In the genomic region with DNA sequence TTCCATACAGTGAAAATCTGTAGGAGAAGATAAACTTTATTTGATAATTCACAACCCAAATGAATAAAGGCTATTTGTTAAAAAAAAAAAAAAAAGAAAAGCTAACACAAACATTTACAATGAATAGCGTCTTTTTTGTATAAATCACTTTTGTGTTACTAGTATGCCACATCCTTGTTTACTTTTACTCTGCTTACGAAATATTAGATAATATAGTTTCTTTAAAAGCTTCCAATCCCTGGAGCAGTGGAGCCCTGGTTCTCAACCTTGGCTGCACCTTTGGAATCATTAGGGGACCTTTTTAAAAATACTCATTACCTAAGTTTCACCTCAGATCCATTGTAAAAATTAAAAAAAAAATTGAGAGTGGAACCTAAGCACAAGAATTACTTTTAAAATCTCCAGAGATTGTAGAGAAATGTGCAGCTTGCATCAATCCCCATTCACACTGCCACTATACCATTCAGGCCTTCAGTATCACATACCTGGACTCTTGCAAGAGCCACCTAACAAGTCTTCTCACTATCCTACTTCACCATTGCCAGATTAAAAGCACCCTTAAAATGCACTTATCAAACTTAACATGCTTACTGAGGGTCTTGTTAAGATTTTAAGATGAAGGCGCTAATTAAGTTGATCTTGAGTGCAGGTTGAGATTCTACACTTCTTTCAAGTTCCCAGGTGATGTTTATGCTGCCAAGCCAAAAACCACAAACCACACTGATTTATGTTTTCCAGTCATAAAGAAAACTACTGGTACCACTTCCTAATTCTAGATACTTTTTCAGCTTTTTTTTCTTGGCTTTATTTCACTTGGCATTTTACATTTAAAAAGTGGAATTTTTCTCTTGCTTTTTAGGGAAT, we compare ENCODE assay signal across 12 cellular contexts. TPM values are rescaled to one million over a fixed set of nuclear protein-coding genes. Genes with fewer than 3 reads are reported as not detected.
DNase-seq lines count a peak whose midpoint lies in the region; ATAC-seq, FAIRE-seq and TF ChIP-seq lines count a peak whose summit lies in the region.
"Had no signal": no experiment of that assay in that cellular context is flagged by ENCODE, and none has a peak within 500 bp of the region (broad histone marks: within the 10 kb centered on the region; RNA-seq: fewer than 3 reads in every experiment).

No MANE protein-coding gene starts in this region.

- in situ Hi-C loops in HepG2 (cut with HindIII; ENCODE audit: extremely low pct_ligation_motif_present, low pct_unique_long_range_greater_than_20kb) = no loop called here

- H3K9me3 ChIP-seq in HepG2 (ENCODE audit: low read length) = no peaks in the 10 kb centered on the region
- no peaks in the 10 kb centered on the region for H3K9me3 ChIP-seq in right lobe of liver
- no peaks in the 10 kb centered on the region for H3K9me3 ChIP-seq in PC-9 (ENCODE audit: insufficient read depth, low read depth)
- H3K9me3 ChIP-seq in BE2C = no peaks in the 10 kb centered on the region
- no peaks in the 10 kb centered on the region for H3K9me3 ChIP-seq in upper lobe of left lung

- peak in 1 of 2 experiments; percentile 39; a peak in 1 of 4 replicates for TF ChIP-seq EP300 in HepG2 (IDR thresholded peaks at IDR 0.05; ENCODE audit: low read depth in 2 of 2, low read length in 2 of 2)
- no peak for TF ChIP-seq EP300 in HepG2 (CRISPR knock-in tag; IDR thresholded peaks at IDR 0.05; ENCODE audit: borderline replicate concordance)
- no peak for TF ChIP-seq EP300 in upper lobe of left lung (IDR thresholded peaks at IDR 0.05)

- 58% methylated on average over 3 of the region's 3 CpGs for WGBS in HepG2 (ENCODE audit: low lambda C conversion rate)
- WGBS in right lobe of liver (ENCODE audit: insufficient coverage, low coverage, low lambda C conversion rate, missing lambda C conversion rate) = 93% methylated on average over 3 of the region's 3 CpGs
- 46 to 54% methylated on average over 3 of the region's 3 CpGs for WGBS in upper lobe of left lung, 2 donors

- no peaks in the 10 kb centered on the region for H3K36me3 Mint-ChIP-seq in stimulated activated naive B cell treated with anti-CD40 and anti-IgM and Interleukin-4, amounts not matched to agents 10 μg/mL and 1 μg/mL and 100 μg/mL, for 72 hours
- H3K36me3 Mint-ChIP-seq: activated CD4-positive, alpha-beta memory T cell treated with anti-CD3 and anti-CD28 coated beads for 36 hours had no signal

- H3K4me1 ChIP-seq in HepG2 (ENCODE audit: insufficient read depth, low read length) (peaks cover 22% of the 10 kb centered on the region), right lobe of liver (peaks cover 0 to 6% (median 0%) of the 10 kb centered on the region in 4 donors), PC-9 (replicated peaks; ENCODE audit: insufficient read depth) (no peaks in the 10 kb centered on the region), BE2C (no peaks in the 10 kb centered on the region), upper lobe of left lung (peaks cover 0 to 7% (median 3%) of the 10 kb centered on the region in 4 donors)

- H3K4me2 ChIP-seq in HepG2 (ENCODE audit: low read depth, low read length) (no peak overlapping the region), PC-9 (no peak overlapping the region)

- H3K27ac ChIP-seq in HepG2 (ENCODE audit: extremely low read length, insufficient read depth, low read length) (no peak overlapping the region), right lobe of liver (no peak overlapping the region), PC-9 (no peak overlapping the region), upper lobe of left lung (no peak overlapping the region)

- no peaks in the 10 kb centered on the region for H3K79me2 ChIP-seq in HepG2 (ENCODE audit: insufficient read depth, low read length)
- H3K79me2 ChIP-seq in PC-9 (ENCODE audit: low read depth) = no peaks in the 10 kb centered on the region

- no peaks in the 10 kb centered on the region for H4K20me1 ChIP-seq in HepG2 (ENCODE audit: insufficient read depth, low read length)
- H4K20me1 ChIP-seq in PC-9 (ENCODE audit: insufficient read depth) = no peaks in the 10 kb centered on the region

- peaks cover 15% of the 10 kb centered on the region in 2 donors for H3K4me1 Mint-ChIP-seq in stimulated activated naive B cell treated with anti-CD40 and anti-IgM and Interleukin-4, amounts not matched to agents 10 μg/mL and 1 μg/mL and 100 μg/mL, for 72 hours

- DNase-seq in HepG2 (ENCODE audit: low spot score) (peak; percentile 46), right lobe of liver (no peak), LoVo (ENCODE audit: low spot score) (peak; percentile 8), PC-9 (no peak), BE2C (no peak), upper lobe of left lung (no peak)
- no peak for DNase-seq in stimulated activated naive B cell treated with anti-CD40 and anti-IgM and Interleukin-4, amounts not matched to agents 10 μg/mL and 1 μg/mL and 100 μg/mL, for 72 hours
- DNase-seq: activated CD4-positive, alpha-beta memory T cell treated with anti-CD3 and anti-CD28 coated beads for 36 hours; islet precursor cell; NCI-H510A had no signal

- BruUV-seq in HepG2 (replicated peaks; lab: Mats Ljungman, UMichigan) = no TSS peak
- no TSS peak for BruUV-seq in PC-9 (replicated peaks; lab: Mats Ljungman, UMichigan)

- no peak for TF ChIP-seq POLR2A in HepG2 (IDR thresholded peaks at IDR 0.05; ENCODE audit: insufficient read depth in 1 of 2, low read depth in 2 of 2, low read length in 2 of 2)
- TF ChIP-seq POLR2A in right lobe of liver (IDR thresholded peaks at IDR 0.05) = no peak
- no peak for TF ChIP-seq POLR2A in upper lobe of left lung (IDR thresholded peaks at IDR 0.05)

- CTCF ChIA-PET in HepG2 (lab: Yijun Ruan, JAX; ENCODE audit: low intra/inter-chr PET ratio, low total read pairs) = no interaction called here
- CTCF ChIA-PET in PC-9 (lab: Charles Lee) = no interaction called here

- no peak for TF ChIP-seq RAD21 in HepG2 (CRISPR knock-in tag; IDR thresholded peaks at IDR 0.05)

- intact Hi-C loops in HepG2 (cut with micrococcal nuclease; ENCODE audit: unreplicated experiment) (no loop called here), right lobe of liver (cut with DNase I) (no loop called here), PC-9 (cut with micrococcal nuclease; ENCODE audit: unreplicated experiment) (no loop called here)

- H3K9me2 ChIP-seq in PC-9 (ENCODE audit: insufficient read depth) = no peaks in the 10 kb centered on the region

- no peak for FAIRE-seq in HepG2 (lab: Jason Lieb, UNC)

- no peak overlapping the region for H3K9ac ChIP-seq in HepG2 (ENCODE audit: insufficient read depth, low read depth, low read length)

- H3K27ac Mint-ChIP-seq in stimulated activated naive B cell treated with anti-CD40 and anti-IgM and Interleukin-4, amounts not matched to agents 10 μg/mL and 1 μg/mL and 100 μg/mL, for 72 hours = peak overlapping the region; percentile 1
- H3K27ac Mint-ChIP-seq: activated CD4-positive, alpha-beta memory T cell treated with anti-CD3 and anti-CD28 coated beads for 36 hours; dendritic cell treated with granulocyte-macrophage colony-stimulating factor and Interleukin-4, amounts not matched to agents 40 ng/mL and 50 ng/mL, for 4 days had no signal

- H3K4me3 Mint-ChIP-seq in stimulated activated naive B cell treated with anti-CD40 and anti-IgM and Interleukin-4, amounts not matched to agents 10 μg/mL and 1 μg/mL and 100 μg/mL, for 72 hours = no peak overlapping the region
- H3K4me3 Mint-ChIP-seq: activated CD4-positive, alpha-beta memory T cell treated with anti-CD3 and anti-CD28 coated beads for 36 hours; dendritic cell treated with granulocyte-macrophage colony-stimulating factor and Interleukin-4, amounts not matched to agents 40 ng/mL and 50 ng/mL, for 4 days had no signal

- TF ChIP-seq CTCF in HepG2 (CRISPR knock-in tag; IDR thresholded peaks at IDR 0.05) (no peak), right lobe of liver (IDR thresholded peaks at IDR 0.05) (no peak), PC-9 (conservative IDR thresholded peaks at IDR 0.05) (no peak), BE2C (IDR thresholded peaks at IDR 0.05; ENCODE audit: low read depth, low read length) (no peak), upper lobe of left lung (IDR thresholded peaks at IDR 0.05) (no peak)

- H3K4me3 ChIP-seq in HepG2 (replicated peaks in 1 of 3; ENCODE audit: insufficient read depth in 1 of 3, low read depth in 2 of 3, low read length in 3 of 3) (no peak overlapping the region), right lobe of liver (no peak overlapping the region), PC-9 (no peak overlapping the region), BE2C (ENCODE audit: low read depth, low read length) (no peak overlapping the region), upper lobe of left lung (no peak overlapping the region)

- H3K36me3 ChIP-seq in HepG2 (replicated peaks in 1 of 2; ENCODE audit: control insufficient read depth in 1 of 2, insufficient read depth in 2 of 2, low read length in 2 of 2) = no peaks in the 10 kb centered on the region
- no peaks in the 10 kb centered on the region for H3K36me3 ChIP-seq in right lobe of liver
- no peaks in the 10 kb centered on the region for H3K36me3 ChIP-seq in PC-9 (ENCODE audit: low read depth)
- no peaks in the 10 kb centered on the region for H3K36me3 ChIP-seq in BE2C
- no peaks in the 10 kb centered on the region for H3K36me3 ChIP-seq in upper lobe of left lung

- no peaks in the 10 kb centered on the region for H3K27me3 Mint-ChIP-seq in stimulated activated naive B cell treated with anti-CD40 and anti-IgM and Interleukin-4, amounts not matched to agents 10 μg/mL and 1 μg/mL and 100 μg/mL, for 72 hours
- H3K27me3 Mint-ChIP-seq: activated CD4-positive, alpha-beta memory T cell treated with anti-CD3 and anti-CD28 coated beads for 36 hours; dendritic cell treated with granulocyte-macrophage colony-stimulating factor and Interleukin-4, amounts not matched to agents 40 ng/mL and 50 ng/mL, for 4 days had no signal

- peak; percentile 59; the same call in 2 of the 3 replicates for ATAC-seq in HepG2
- ATAC-seq in right lobe of liver = no peak
- ATAC-seq in HG02763 (IDR thresholded peaks at IDR 0.05; ENCODE audit: unreplicated experiment) = peak; percentile 93
- peak; percentile 94 to 96 for ATAC-seq in stimulated activated naive B cell treated with anti-CD40 and anti-IgM and Interleukin-4, amounts not matched to agents 10 μg/mL and 1 μg/mL and 100 μg/mL, for 72 hours (replicated peaks)
- ATAC-seq in upper lobe of left lung (ENCODE audit: low FRiP score in 2 of 2) = no peak

- H3F3A ChIP-seq in PC-9 (ENCODE audit: insufficient read depth, low read depth) = no peaks in the 10 kb centered on the region

- H3K9me3 Mint-ChIP-seq in stimulated activated naive B cell treated with anti-CD40 and anti-IgM and Interleukin-4, amounts not matched to agents 10 μg/mL and 1 μg/mL and 100 μg/mL, for 72 hours = no peaks in the 10 kb centered on the region
- H3K9me3 Mint-ChIP-seq: activated CD4-positive, alpha-beta memory T cell treated with anti-CD3 and anti-CD28 coated beads for 36 hours; dendritic cell treated with granulocyte-macrophage colony-stimulating factor and Interleukin-4, amounts not matched to agents 40 ng/mL and 50 ng/mL, for 4 days had no signal

- H2AFZ ChIP-seq in HepG2 (ENCODE audit: low read length) = no peak overlapping the region
- no peak overlapping the region for H2AFZ ChIP-seq in PC-9

- POLR2A ChIA-PET in HepG2 (lab: Yijun Ruan, JAX) (no interaction called here), PC-9 (lab: Charles Lee; ENCODE audit: unreplicated experiment) (no interaction called here)

- H3K27me3 ChIP-seq in HepG2 (ENCODE audit: control insufficient read depth in 1 of 2, insufficient read depth in 2 of 2, low read length in 2 of 2) (no peaks in the 10 kb centered on the region), right lobe of liver (no peaks in the 10 kb centered on the region), PC-9 (ENCODE audit: insufficient read depth, low read depth) (no peaks in the 10 kb centered on the region), BE2C (no peaks in the 10 kb centered on the region), upper lobe of left lung (no peaks in the 10 kb centered on the region)

RNA-seq across cellular contexts. Expression of gene ZC3H15, which starts 59.7 kb away (rescaled TPM):
- 168 and 286 TPM in 2 replicates for total RNA-seq in HepG2 (2016; rRNA removed; fragmentation: Illumina TruSeq; extraction: Trizol)
- total RNA-seq in HepG2 (2016; cell fraction: cytosol; rRNA removed; fragmentation: Illumina TruSeq; extraction: Trizol; ENCODE audit: low read depth) = 39.3 and 41.4 TPM in 2 replicates
- 174 and 286 TPM in 2 replicates for total RNA-seq in HepG2 (2016; cell fraction: insoluble cytoplasmic fraction; rRNA removed; fragmentation: Illumina TruSeq; extraction: Trizol)
- 84.8 and 91.5 TPM in 2 replicates for total RNA-seq in HepG2 (2016; cell fraction: membrane; rRNA removed; fragmentation: Illumina TruSeq; extraction: Trizol)
- total RNA-seq in HepG2 (2016; cell fraction: nucleus; rRNA removed; fragmentation: Illumina TruSeq; extraction: Trizol) = 113 and 129 TPM in 2 replicates
- 52.4 and 84.6 TPM in 2 replicates for polyA plus RNA-seq in HepG2 (2011; rRNA removed)
- polyA plus RNA-seq in HepG2 (2011; cell fraction: cytosol; rRNA removed) = 36.7 and 43.7 TPM in 2 replicates
- 37.4 and 45.3 TPM in 2 replicates for polyA plus RNA-seq in HepG2 (2011; cell fraction: nucleus; rRNA removed)
- polyA plus RNA-seq in HepG2 (2012) = 101 and 115 TPM in 2 replicates
- 19.6 and 19.9 TPM in 2 replicates for polyA plus RNA-seq in HepG2 (2016; cell fraction: cytosol; fragmentation: Illumina TruSeq; extraction: Trizol; ENCODE audit: low read depth)
- polyA plus RNA-seq in HepG2 (2016; cell fraction: insoluble cytoplasmic fraction; fragmentation: Illumina TruSeq; extraction: Trizol; ENCODE audit: low read depth) = 271 and 305 TPM in 2 replicates
- polyA plus RNA-seq in HepG2 (2016; cell fraction: membrane; fragmentation: Illumina TruSeq; extraction: Trizol; ENCODE audit: low read depth) = 50.1 and 56.6 TPM in 2 replicates
- 191 and 195 TPM in 2 replicates for polyA plus RNA-seq in HepG2 (2016; cell fraction: nucleus; fragmentation: Illumina TruSeq; extraction: Trizol; ENCODE audit: insufficient read depth, low read depth)
- 7.5 and 12.5 TPM in 2 replicates for polyA minus RNA-seq in HepG2 (2011; rRNA and poly(A)+ RNA removed; ENCODE audit: low replicate concordance)
- 40.4 and 47.8 TPM in 2 replicates for polyA minus RNA-seq in HepG2 (2011; cell fraction: cytosol; rRNA and poly(A)+ RNA removed)
- polyA minus RNA-seq in HepG2 (2011; cell fraction: nucleus; rRNA and poly(A)+ RNA removed) = 119 and 132 TPM in 2 replicates
- 10 to 100 TPM; 20.7 to 41.2 (median 30.5) TPM for total RNA-seq in right lobe of liver
- 35.2 and 42.5 TPM in 2 replicates for total RNA-seq in PC-9 (2021)
- 52.2 TPM for polyA plus RNA-seq in BE2C (2012; ENCODE audit: insufficient read depth, insufficient read length, low read depth)
- total RNA-seq in upper lobe of left lung = 10 to 100 TPM; 30.2 to 79.6 (median 45.1) TPM

Comparison
In these comparisons a context has a peak if more than half of its experiments do, and no peak if none do; other contexts are left out.
1. ATAC-seq: peak in HepG2 (single experiment), HG02763 (single experiment) and stimulated activated naive B cell treated with anti-CD40 and anti-IgM and Interleukin-4, amounts not matched to agents 10 μg/mL and 1 μg/mL and 100 μg/mL, for 72 hours (2 of 2); none in right lobe of liver (0 of 4) and upper lobe of left lung (0 of 2).
2. DNase-seq: peak in HepG2 (single experiment) and LoVo (single experiment); none in right lobe of liver (0 of 3), stimulated activated naive B cell treated with anti-CD40 and anti-IgM and Interleukin-4, amounts not matched to agents 10 μg/mL and 1 μg/mL and 100 μg/mL, for 72 hours (single experiment), PC-9 (0 of 2), BE2C (single experiment) and upper lobe of left lung (0 of 2).